ENCODE assay signal across 17 cellular contexts in genomic region chr12:47940773-47941474, GRCh38. TPM values are rescaled to one million over a fixed set of nuclear protein-coding genes. Genes with fewer than 3 reads are reported as not detected.
"Had no signal": no experiment of that assay in that cellular context is flagged by ENCODE, and none has a peak within 500 bp of the region (broad histone marks: within the 10 kb centered on the region; RNA-seq: fewer than 3 reads in every experiment).

No MANE protein-coding gene starts in this region.

- H3K4me3 Mint-ChIP-seq: activated CD4-positive, alpha-beta T cell treated with anti-CD3 and anti-CD28 coated beads, Interleukin-2, amount 10 ng/mL, durations not matched to agents 24 days and 14 days; activated naive CD8-positive, alpha-beta T cell treated with anti-CD3 and anti-CD28 coated beads for 36 hours; effector memory CD8-positive, alpha-beta T cell had no signal

- H3K9me3 ChIP-seq: left ventricle myocardium inferior, spleen, tibial artery had no signal

- H3K27ac Mint-ChIP-seq: activated CD4-positive, alpha-beta T cell treated with anti-CD3 and anti-CD28 coated beads, Interleukin-2, amount 10 ng/mL, durations not matched to agents 24 days and 14 days; activated naive CD8-positive, alpha-beta T cell treated with anti-CD3 and anti-CD28 coated beads for 36 hours; effector memory CD8-positive, alpha-beta T cell had no signal

- H3K9me3 Mint-ChIP-seq: activated CD4-positive, alpha-beta T cell treated with anti-CD3 and anti-CD28 coated beads, Interleukin-2, amount 10 ng/mL, durations not matched to agents 24 days and 14 days; activated naive CD8-positive, alpha-beta T cell treated with anti-CD3 and anti-CD28 coated beads for 36 hours; effector memory CD8-positive, alpha-beta T cell had no signal

- H3K36me3 Mint-ChIP-seq: activated naive CD8-positive, alpha-beta T cell treated with anti-CD3 and anti-CD28 coated beads for 36 hours had no signal

- H3K4me1 Mint-ChIP-seq: activated CD4-positive, alpha-beta T cell treated with anti-CD3 and anti-CD28 coated beads, Interleukin-2, amount 10 ng/mL, durations not matched to agents 24 days and 14 days; activated naive CD8-positive, alpha-beta T cell treated with anti-CD3 and anti-CD28 coated beads for 36 hours had no signal

- ATAC-seq: effector memory CD8-positive, alpha-beta T cell; foreskin keratinocyte had no signal

- DNase-seq: activated CD4-positive, alpha-beta T cell treated with anti-CD3 and anti-CD28 coated beads, Interleukin-2, amount 10 ng/mL, durations not matched to agents 24 days and 14 days; activated naive CD4-positive, alpha-beta T cell; activated naive CD8-positive, alpha-beta T cell treated with anti-CD3 and anti-CD28 coated beads for 36 hours; amniotic stem cell; dermis blood vessel endothelial cell; effector memory CD8-positive, alpha-beta T cell; foreskin keratinocyte; left ventricle myocardium inferior; mammary epithelial cell; nucleus accumbens; posterior cingulate gyrus; spleen; stimulated activated naive CD4-positive, alpha-beta T cell treated with Interleukin-2 at 50 U/mL for 16 hours; T-helper 1 cell; T1000 had no signal

RNA-seq across cellular contexts. Expression of gene VDR, which starts 36.1 kb away (rescaled TPM):
- total RNA-seq: cardiac muscle cell had no signal
